18 cellular contexts compared by ENCODE assay signal in the genomic region with DNA sequence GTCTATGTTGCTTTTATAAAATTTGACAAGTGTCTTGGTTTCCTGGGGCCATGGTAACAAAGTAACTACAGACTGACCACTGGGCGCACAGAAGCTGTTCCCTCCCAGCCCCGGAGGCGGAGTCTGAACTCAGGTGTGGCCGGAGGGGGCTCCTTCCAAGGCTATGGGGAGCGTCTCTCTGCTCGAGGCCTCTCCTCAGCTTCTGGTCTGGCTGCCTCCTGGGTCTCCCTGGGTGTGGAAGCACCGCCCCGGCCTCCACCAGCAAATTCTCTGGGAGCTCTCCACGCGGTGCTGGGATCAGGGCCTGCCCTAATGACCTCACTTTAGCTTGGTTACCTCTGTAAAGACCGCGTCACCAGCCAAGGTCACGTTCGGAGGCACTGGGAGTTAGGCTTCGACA. TPM values are rescaled to one million over a fixed set of nuclear protein-coding genes. Genes with fewer than 3 reads are reported as not detected.
A peak's percentile ranks its signal among the peaks of the same experiment; 100 is the strongest.
DNase-seq lines count a peak whose midpoint lies in the region; ATAC-seq and TF ChIP-seq lines count a peak whose summit lies in the region.
"Had no signal": no experiment of that assay in that cellular context is flagged by ENCODE, and none has a peak within 500 bp of the region (broad histone marks: within the 10 kb centered on the region; RNA-seq: fewer than 3 reads in every experiment).

No MANE protein-coding gene starts in this region.

- WGBS in aorta, 2 donors: 79 to 82% methylated on average over 15 of the region's 15 CpGs
- WGBS in testis, 2 donors: 73% methylated on average over 5 to 15 of the region's 15 CpGs

- no peak for TF ChIP-seq POLR2A in testis (IDR thresholded peaks at IDR 0.05)

- TF ChIP-seq CTCF in left ventricle myocardium inferior (IDR thresholded peaks at IDR 0.05; ENCODE audit: borderline replicate concordance) (no peak), right atrium auricular region (IDR thresholded peaks at IDR 0.05) (no peak), glutamatergic neuron (IDR thresholded peaks at IDR 0.05; ENCODE audit: partially characterized antibody, unreplicated experiment) (no peak), nephron progenitor cell (IDR thresholded peaks at IDR 0.05) (no peak), testis (IDR thresholded peaks at IDR 0.05) (no peak)

- H3K27ac ChIP-seq in left ventricle myocardium inferior (replicated peaks) (no peak overlapping the region), right atrium auricular region (no peak overlapping the region), aorta (ENCODE audit: low read depth in 1 of 2, low read length in 2 of 2) (no peak overlapping the region), testis (no peak overlapping the region)

- H3K36me3 Mint-ChIP-seq in glutamatergic neuron (ENCODE audit: unreplicated experiment) (no peaks in the 10 kb centered on the region), nephron progenitor cell (ENCODE audit: low read depth) (peaks cover 13% of the 10 kb centered on the region)
- H3K36me3 Mint-ChIP-seq in activated naive CD4-positive, alpha-beta T cell treated with anti-CD3 and anti-CD28 coated beads, Interleukin-2, amount 50 U/mL, for 72 hours: no peaks in the 10 kb centered on the region

- no peak overlapping the region for H3K27ac Mint-ChIP-seq in glutamatergic neuron (ENCODE audit: unreplicated experiment)
- H3K27ac Mint-ChIP-seq in nephron progenitor cell: peak overlapping the region; percentile 42
- H3K27ac Mint-ChIP-seq in activated naive CD4-positive, alpha-beta T cell treated with anti-CD3 and anti-CD28 coated beads, Interleukin-2, amount 50 U/mL, for 72 hours: no peak overlapping the region
- H3K27ac Mint-ChIP-seq: HFFc6 had no signal

- H3K4me3 ChIP-seq in left ventricle myocardium inferior (no peak overlapping the region), right atrium auricular region (no peak overlapping the region), aorta (ENCODE audit: low read length in 2 of 2) (no peak overlapping the region), testis (no peak overlapping the region)

- H3K27me3 Mint-ChIP-seq in glutamatergic neuron (ENCODE audit: unreplicated experiment) (peaks cover 3% of the 10 kb centered on the region), nephron progenitor cell (ENCODE audit: low read depth, poor library complexity) (peaks cover 4% of the 10 kb centered on the region)

- H3K9me3 Mint-ChIP-seq in glutamatergic neuron (ENCODE audit: unreplicated experiment) (peaks cover 2% of the 10 kb centered on the region), nephron progenitor cell (no peaks in the 10 kb centered on the region)
- H3K9me3 Mint-ChIP-seq in activated naive CD4-positive, alpha-beta T cell treated with anti-CD3 and anti-CD28 coated beads, Interleukin-2, amount 50 U/mL, for 72 hours: no peaks in the 10 kb centered on the region
- H3K9me3 Mint-ChIP-seq: HFFc6 had no signal

- DNase-seq in left ventricle myocardium inferior (peak; percentile 11), right atrium auricular region (ENCODE audit: low spot score) (no peak), glutamatergic neuron (peak; percentile 27), nephron progenitor cell (no peak), aorta (peak; percentile 36 to 70), testis (no peak), ecto neural progenitor cell (ENCODE audit: low spot score) (no peak)
- no peak for DNase-seq in activated naive CD4-positive, alpha-beta T cell treated with anti-CD3 and anti-CD28 coated beads, Interleukin-2, amount 50 U/mL, for 72 hours (ENCODE audit: low spot score in 2 of 2)
- DNase-seq: C1 segment of cervical spinal cord, DMS 273 treated with DMSO at 0.1 percent for 48 hours, HFFc6, KG1, NCI-H1048, NCI-H1436 treated with DMSO at 0.1 percent for 48 hours, NCI-H2029 treated with DMSO at 0.1 percent for 48 hours, NCI-H510A, NCI-H774, RPMI8226 had no signal

- peaks cover 8% of the 10 kb centered on the region for H3K4me1 Mint-ChIP-seq in glutamatergic neuron (ENCODE audit: low read depth, unreplicated experiment)
- peaks cover 8% of the 10 kb centered on the region for H3K4me1 Mint-ChIP-seq in nephron progenitor cell

- ATAC-seq in aorta (ENCODE audit: low FRiP score): no peak
- no peak for ATAC-seq in activated naive CD4-positive, alpha-beta T cell treated with anti-CD3 and anti-CD28 coated beads, Interleukin-2, amount 50 U/mL, for 72 hours

- H3K27me3 ChIP-seq in left ventricle myocardium inferior (ENCODE audit: low read depth): no peaks in the 10 kb centered on the region
- H3K27me3 ChIP-seq in right atrium auricular region: no peaks in the 10 kb centered on the region
- no peaks in the 10 kb centered on the region for H3K27me3 ChIP-seq in aorta (ENCODE audit: control insufficient read depth in 1 of 2, insufficient read depth in 2 of 2, low read length in 1 of 2)
- no peaks in the 10 kb centered on the region for H3K27me3 ChIP-seq in testis

- intact Hi-C loops in left ventricle myocardium inferior (cut with micrococcal nuclease): no loop called here
- intact Hi-C loops in aorta (cut with DNase I): no loop called here
- intact Hi-C loops in testis (cut with DNase I; ENCODE audit: low total_unique reads): no loop called here

- H3K9me3 ChIP-seq in left ventricle myocardium inferior (replicated peaks): no peaks in the 10 kb centered on the region
- no peaks in the 10 kb centered on the region for H3K9me3 ChIP-seq in right atrium auricular region
- H3K9me3 ChIP-seq in aorta (ENCODE audit: control insufficient read depth, low read length): no peaks in the 10 kb centered on the region
- H3K9me3 ChIP-seq in testis: no peaks in the 10 kb centered on the region

- H3K4me1 ChIP-seq in left ventricle myocardium inferior (no peaks in the 10 kb centered on the region), right atrium auricular region (no peaks in the 10 kb centered on the region), aorta (ENCODE audit: control insufficient read depth in 1 of 2, insufficient read depth in 2 of 2, low read length in 2 of 2) (no peaks in the 10 kb centered on the region), testis (no peaks in the 10 kb centered on the region)

- H3K4me3 Mint-ChIP-seq in glutamatergic neuron (ENCODE audit: unreplicated experiment) (no peak overlapping the region), nephron progenitor cell (no peak overlapping the region)
- H3K4me3 Mint-ChIP-seq: HFFc6 had no signal

- H3K36me3 ChIP-seq in left ventricle myocardium inferior (peaks cover 10% of the 10 kb centered on the region), right atrium auricular region (no peaks in the 10 kb centered on the region), aorta (ENCODE audit: control insufficient read depth in 1 of 2, insufficient read depth in 2 of 2, low read length in 1 of 2) (no peaks in the 10 kb centered on the region), testis (ENCODE audit: low read depth, missing control alignments) (no peaks in the 10 kb centered on the region)

RNA-seq across cellular contexts. Expression of gene F7, which starts 45.7 kb away (rescaled TPM):
- not detected for total RNA-seq in left ventricle myocardium inferior
- under 1 TPM in 1 of 2 donors, not detected in 1; 0.20 TPM for total RNA-seq in right atrium auricular region
- total RNA-seq in glutamatergic neuron (ENCODE audit: unreplicated experiment): not detected
- total RNA-seq in aorta: under 1 TPM in 1 of 2 donors, not detected in 1; 0.69 TPM
- under 1 TPM in 1 of 2 donors, not detected in 1; 0.08 TPM for polyA plus RNA-seq in aorta
- total RNA-seq in activated naive CD4-positive, alpha-beta T cell treated with anti-CD3 and anti-CD28 coated beads, Interleukin-2, amount 50 U/mL, for 72 hours: not detected
- total RNA-seq in testis: 1 to 10 TPM; 2.4 to 4.9 TPM
- polyA plus RNA-seq in testis (ENCODE audit: insufficient read depth, low read depth, low replicate concordance): 2.2 TPM
- total RNA-seq: HFFc6 had no signal

Comparison
In these comparisons a context has a peak if more than half of its experiments do, and no peak if none do; other contexts are left out.
1. DNase-seq: peak in left ventricle myocardium inferior (single experiment), glutamatergic neuron (single experiment) and aorta (2 of 2); none in right atrium auricular region (single experiment), nephron progenitor cell (single experiment), activated naive CD4-positive, alpha-beta T cell treated with anti-CD3 and anti-CD28 coated beads, Interleukin-2, amount 50 U/mL, for 72 hours (0 of 2), testis (single experiment) and ecto neural progenitor cell (single experiment).